ENCODE assay signal across 1 cellular context in genomic region chr6:96990989-96991388, GRCh38.
TF ChIP-seq lines count a peak whose summit lies in the region.

No MANE protein-coding gene starts in this region.

TF ChIP-seq in K562, 482 proteins besides CTCF, POLR2A, EP300 and RAD21 (continued from another document):
- no peak for TF ChIP-seq UBTF (IDR thresholded peaks at IDR 0.05; ENCODE audit: borderline replicate concordance in 1 of 2, low read depth in 2 of 2, low read length in 2 of 2)
- TF ChIP-seq CREM (IDR thresholded peaks at IDR 0.05; ENCODE audit: low read depth), result no peak
- no peak for TF ChIP-seq TRIM28 (IDR thresholded peaks at IDR 0.05)
- no peak for TF ChIP-seq ZNF830 (CRISPR knock-in tag; IDR thresholded peaks at IDR 0.05)
- TF ChIP-seq SLC30A9 (CRISPR knock-in tag; IDR thresholded peaks at IDR 0.05), result no peak
- TF ChIP-seq NFATC3 (IDR thresholded peaks at IDR 0.05), result no peak
